12 cellular contexts compared by ENCODE assay signal in genomic region chr10:77907900-77908717, GRCh38. TPM values are rescaled to one million over a fixed set of nuclear protein-coding genes. Genes with fewer than 3 reads are reported as not detected.
A peak's percentile ranks its signal among the peaks of the same experiment; 100 is the strongest.
DNase-seq lines count a peak whose midpoint lies in the region; ATAC-seq and TF ChIP-seq lines count a peak whose summit lies in the region.
"Had no signal": no experiment of that assay in that cellular context is flagged by ENCODE, and none has a peak within 500 bp of the region (broad histone marks: within the 10 kb centered on the region; RNA-seq: fewer than 3 reads in every experiment).

No MANE protein-coding gene starts in this region.

- no peaks in the 10 kb centered on the region for H3K9me3 ChIP-seq in cardiac muscle cell (ENCODE audit: low read depth)
- no peaks in the 10 kb centered on the region for H3K9me3 ChIP-seq in Panc1 (ENCODE audit: control insufficient read depth, insufficient read depth, low read depth, low read length)
- no peaks in the 10 kb centered on the region for H3K9me3 ChIP-seq in body of pancreas

- no TSS peak for BruUV-seq in Panc1 (replicated peaks; lab: Mats Ljungman, UMichigan)

- ATAC-seq in left cardiac atrium: no peak
- peak; percentile 83 for ATAC-seq in Panc1
- no peak for ATAC-seq in body of pancreas

- H3K4me3 ChIP-seq in cardiac muscle cell (no peak overlapping the region), Panc1 (ENCODE audit: low read depth in 2 of 2, low read length in 2 of 2) (no peak overlapping the region), fibroblast of pulmonary artery (replicated peaks; ENCODE audit: low read depth, low read length) (no peak overlapping the region), body of pancreas (no peak overlapping the region)

- no peak for TF ChIP-seq POLR2A in body of pancreas (IDR thresholded peaks at IDR 0.05)

- in situ Hi-C loops in Panc1 (cut with HindIII; ENCODE audit: low pct_unique_long_range_greater_than_20kb, low sequenced_read_pairs): no loop called here

- intact Hi-C loops in left cardiac atrium (cut with DNase I) (no loop called here), Panc1 (cut with micrococcal nuclease; ENCODE audit: unreplicated experiment) (no loop called here), body of pancreas (cut with DNase I) (no loop called here)

- H3K27ac ChIP-seq in cardiac muscle cell: peak overlapping the region; percentile 27
- H3K27ac ChIP-seq in Panc1 (ENCODE audit: low read length): no peak overlapping the region
- no peak overlapping the region for H3K27ac ChIP-seq in body of pancreas

- H3K27me3 ChIP-seq in cardiac muscle cell (no peaks in the 10 kb centered on the region), Panc1 (ENCODE audit: control insufficient read depth, insufficient read depth, low read length) (no peaks in the 10 kb centered on the region), body of pancreas (no peaks in the 10 kb centered on the region)

- H3K36me3 ChIP-seq in cardiac muscle cell (no peaks in the 10 kb centered on the region), Panc1 (ENCODE audit: control insufficient read depth, insufficient read depth, low read length) (no peaks in the 10 kb centered on the region), body of pancreas (replicated peaks in 1 of 2; ENCODE audit: insufficient read depth in 1 of 2, low read depth in 2 of 2) (no peaks in the 10 kb centered on the region)

- WGBS in body of pancreas, 2 donors: 91 to 95% methylated on average over 9 of the region's 9 CpGs

- peak in 1 of 2 donors; percentile 39 for DNase-seq in cardiac muscle cell (ENCODE audit: low read depth in 1 of 2, low spot score in 1 of 2)
- no peak for DNase-seq in left cardiac atrium
- DNase-seq in Panc1 (ENCODE audit: low read depth, low spot score): no peak
- DNase-seq in fibroblast of pulmonary artery (ENCODE audit: low read depth): no peak
- DNase-seq in COLO668 (lab: John Stamatoyannopoulos, UW; ENCODE audit: unreplicated experiment): no peak
- DNase-seq in body of pancreas: no peak
- no peak for DNase-seq in Ammon's horn (ENCODE audit: low spot score)
- DNase-seq in AML-193 (lab: John Stamatoyannopoulos, UW): no peak
- DNase-seq: CD4-positive, alpha-beta memory T cell; effector CD8-positive, alpha-beta T cell; NCI-H748 treated with DMSO at 0.1 percent for 48 hours; T1000 had no signal

- CTCF ChIA-PET in Panc1 (lab: Charles Lee): interaction anchor here (0.6 to 1.1 kb wide), 2 partner anchors 11 to 19 kb away, joined by 3 read pairs; no protein-coding TSS in a partner anchor

- POLR2A ChIA-PET in Panc1 (lab: Charles Lee): no interaction called here

- H3K4me1 ChIP-seq in cardiac muscle cell (ENCODE audit: low read depth): peaks cover 6% of the 10 kb centered on the region
- peaks cover 24% of the 10 kb centered on the region for H3K4me1 ChIP-seq in Panc1 (ENCODE audit: control insufficient read depth, insufficient read depth, low read length)
- peaks cover 30% of the 10 kb centered on the region for H3K4me1 ChIP-seq in body of pancreas

- TF ChIP-seq CTCF in cardiac muscle cell (IDR thresholded peaks at IDR 0.05; ENCODE audit: low read depth, low read length) (no peak), Panc1 (IDR thresholded peaks at IDR 0.05) (no peak; the same call in 1 of the 2 replicates), fibroblast of pulmonary artery (IDR thresholded peaks at IDR 0.05; ENCODE audit: low read length, missing control alignments) (peak; percentile 17), body of pancreas (IDR thresholded peaks at IDR 0.05) (peak in 1 of 7 experiments; percentile 11)

RNA-seq across cellular contexts. Expression of gene DLG5, which starts 18.4 kb away (rescaled TPM):
- 45.7 and 64.4 TPM in 2 replicates for total RNA-seq in cardiac muscle cell
- 20.3 and 24.7 TPM in 2 replicates for polyA plus RNA-seq in cardiac muscle cell
- total RNA-seq in left cardiac atrium: 10 to 100 TPM; 12.0 to 13.6 TPM
- total RNA-seq in Panc1 (2021; ENCODE audit: unreplicated experiment): 85.6 TPM
- 93.6 TPM for polyA plus RNA-seq in Panc1 (2012; ENCODE audit: insufficient read length)
- total RNA-seq in body of pancreas: 10 to 100 TPM; 22.6 to 35.6 TPM
